8 cellular contexts compared by ENCODE assay signal in the genomic region with DNA sequence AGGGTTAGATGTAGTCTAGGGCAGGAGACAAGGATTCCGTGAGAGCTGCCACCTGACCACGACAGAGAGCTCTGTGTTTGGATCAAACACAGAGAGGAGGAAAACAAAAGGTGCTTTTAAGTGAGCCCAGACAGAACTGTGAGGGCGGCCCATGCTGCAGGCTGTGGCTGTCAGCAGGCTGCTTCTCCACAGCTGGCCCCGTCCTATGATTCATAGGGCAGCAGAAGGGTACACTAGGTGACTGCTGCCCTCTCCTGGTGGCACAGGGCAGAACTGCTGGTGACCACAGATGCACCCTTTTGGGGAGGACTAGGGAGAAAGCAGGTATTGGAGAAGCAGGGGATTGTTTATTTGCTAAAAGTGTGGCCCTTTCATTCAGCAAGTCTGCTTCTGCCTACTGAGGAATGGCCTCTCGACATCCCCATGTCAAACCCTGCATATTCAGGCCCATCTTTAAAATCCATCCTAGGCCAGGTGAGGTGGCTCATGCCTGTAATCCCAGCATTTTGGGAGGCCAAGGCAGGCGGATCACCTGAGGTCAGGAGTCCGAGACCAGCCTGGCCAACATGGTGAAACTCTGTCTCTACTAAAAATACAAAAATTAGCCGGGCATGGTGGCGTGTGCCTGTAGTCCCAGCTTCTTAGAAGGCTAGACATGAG.
DNase-seq lines count a peak whose midpoint lies in the region; TF ChIP-seq lines count a peak whose summit lies in the region.
"Not testable (repeated sequence)": the region's sequence is repeated elsewhere in the genome, so short reads cannot be mapped to it uniquely, and the experiment has no call there.

No MANE protein-coding gene starts in this region.

- H3K27me3 ChIP-seq in brain microvascular endothelial cell (replicated peaks); cardiac muscle cell; neural progenitor cell: not testable (repeated sequence)

- not testable (repeated sequence) for H3K27me3 Mint-ChIP-seq in neural progenitor cell (ENCODE audit: insufficient read depth, low read depth)

- H3K4me1 Mint-ChIP-seq in neural progenitor cell = peaks cover 25% of the 10 kb centered on the region

- not testable (repeated sequence) for H3K4me2 ChIP-seq in neural progenitor cell

- not testable (repeated sequence) for H3K4me3 Mint-ChIP-seq in neural progenitor cell

- not testable (repeated sequence) for H3K36me3 Mint-ChIP-seq in neural progenitor cell

- not testable (repeated sequence) for H3K79me2 ChIP-seq in neural progenitor cell (ENCODE audit: low read depth)

- H3F3A ChIP-seq in neural progenitor cell (ENCODE audit: low read depth) = not testable (repeated sequence)

- not testable (repeated sequence) for H2AFZ ChIP-seq in neural progenitor cell (replicated peaks)

- H3K27ac Mint-ChIP-seq in neural progenitor cell = peak overlapping the region; percentile 96

- in situ Hi-C loops in brain microvascular endothelial cell (cut with HindIII; ENCODE audit: low pct_ligation_motif_present, low sequenced_read_pairs) = not testable (repeated sequence)

- not testable (repeated sequence) for H3K9me3 ChIP-seq in cardiac muscle cell (ENCODE audit: low read depth); neural progenitor cell (ENCODE audit: low read depth)

- TF ChIP-seq CTCF in brain microvascular endothelial cell (IDR thresholded peaks at IDR 0.05; ENCODE audit: low read depth, low read length, missing control alignments) (peak; percentile 76), cardiac muscle cell (IDR thresholded peaks at IDR 0.05; ENCODE audit: low read depth, low read length) (peak; percentile 75), neural progenitor cell (IDR thresholded peaks at IDR 0.05) (peak; percentile 78)

- H3K27ac ChIP-seq in brain microvascular endothelial cell, cardiac muscle cell, neural progenitor cell: not testable (repeated sequence)

- not testable (repeated sequence) for H3K9ac ChIP-seq in neural progenitor cell

- not testable (repeated sequence) for H3K9me3 Mint-ChIP-seq in neural progenitor cell

- H4K20me1 ChIP-seq in neural progenitor cell (ENCODE audit: low read depth) = not testable (repeated sequence)

- not testable (repeated sequence) for H3K4me1 ChIP-seq in cardiac muscle cell (ENCODE audit: low read depth); neural progenitor cell

- peaks cover 12% of the 10 kb centered on the region for H3K36me3 ChIP-seq in brain microvascular endothelial cell (replicated peaks)
- H3K36me3 ChIP-seq in cardiac muscle cell, neural progenitor cell: not testable (repeated sequence)

- DNase-seq in CD1c-positive myeloid dendritic cell (ENCODE audit: extremely low spot score) = peak; percentile 76
- DNase-seq in HUDEP-2 (lab: John Stamatoyannopoulos, UW; ENCODE audit: unreplicated experiment in 76 of 76) = peak in 66 of 76 experiments; percentile 2 to 74 (median 46)
- peak; percentile 8 for DNase-seq in NOMO-1 treated with dmso at 0.1 percent for 144 hours (lab: John Stamatoyannopoulos, UW; ENCODE audit: unreplicated experiment)
- peak; percentile 63 for DNase-seq in activated CD4-positive, alpha-beta T cell treated with anti-CD3 and anti-CD28 coated beads, Interleukin-2, amount 50 U/mL, for 1 hour
- DNase-seq in brain microvascular endothelial cell = peak; percentile 78
- peak; percentile 71 to 87 for DNase-seq in cardiac muscle cell (ENCODE audit: low read depth in 1 of 2, low spot score in 1 of 2)
- peak; percentile 79 for DNase-seq in neural progenitor cell (ENCODE audit: low spot score)
- peak; percentile 53 for DNase-seq in stimulated activated CD8-positive, alpha-beta memory T cell treated with anti-CD3 and anti-CD28 coated beads, Interleukin-15, amount 100 ng/mL, for 48 hours (ENCODE audit: low read depth in 2 of 2)

- H3K4me3 ChIP-seq in brain microvascular endothelial cell (ENCODE audit: low read depth, low read length); cardiac muscle cell; neural progenitor cell: not testable (repeated sequence)

Comparison
In these comparisons a context has a peak if more than half of its experiments do, and no peak if none do; other contexts are left out.
1. DNase-seq: peak in every context shown above with its lines; median percentile 79 in cardiac muscle cell; 79 in neural progenitor cell; 78 in brain microvascular endothelial cell; 76 in CD1c-positive myeloid dendritic cell; 63 in activated CD4-positive, alpha-beta T cell treated with anti-CD3 and anti-CD28 coated beads, Interleukin-2, amount 50 U/mL, for 1 hour; 53 in stimulated activated CD8-positive, alpha-beta memory T cell treated with anti-CD3 and anti-CD28 coated beads, Interleukin-15, amount 100 ng/mL, for 48 hours; 46 in HUDEP-2; 8 in NOMO-1 treated with dmso at 0.1 percent for 144 hours.